ENCODE assay signal across 9 cellular contexts in genomic region chr10:94630017-94630688, GRCh38. TPM values are rescaled to one million over a fixed set of nuclear protein-coding genes. Genes with fewer than 3 reads are reported as not detected.
DNase-seq lines count a peak whose midpoint lies in the region; ATAC-seq, FAIRE-seq and TF ChIP-seq lines count a peak whose summit lies in the region.
"Had no signal": no experiment of that assay in that cellular context is flagged by ENCODE, and none has a peak within 500 bp of the region (broad histone marks: within the 10 kb centered on the region; RNA-seq: fewer than 3 reads in every experiment).

No MANE protein-coding gene starts in this region.

- H3K36me3 ChIP-seq in bronchial epithelial cell (ENCODE audit: control insufficient read depth, insufficient read depth, low read length) (no peaks in the 10 kb centered on the region), mucosa of descending colon (ENCODE audit: low read depth) (no peaks in the 10 kb centered on the region), uterus (no peaks in the 10 kb centered on the region)

- peaks cover 17% of the 10 kb centered on the region for H3K9me3 ChIP-seq in mucosa of descending colon
- no peaks in the 10 kb centered on the region for H3K9me3 ChIP-seq in uterus

- ATAC-seq in mucosa of descending colon = peak; percentile 49
- no peak for ATAC-seq in HG03571 (IDR thresholded peaks at IDR 0.05; ENCODE audit: unreplicated experiment)
- no peak for ATAC-seq in GM18502 (IDR thresholded peaks at IDR 0.05; ENCODE audit: poor library complexity, unreplicated experiment)

- TF ChIP-seq POLR2A in uterus (IDR thresholded peaks at IDR 0.05) = no peak

- TF ChIP-seq CTCF in GM12872 (IDR thresholded peaks at IDR 0.05; ENCODE audit: insufficient read depth, low read depth, low read length) = peak; percentile 49; the same call in 2 of the 3 replicates
- peak; percentile 30 for TF ChIP-seq CTCF in bronchial epithelial cell (IDR thresholded peaks at IDR 0.05; ENCODE audit: insufficient read depth, low read length, severe bottlenecking)
- no peak for TF ChIP-seq CTCF in mucosa of descending colon (IDR thresholded peaks at IDR 0.05)
- TF ChIP-seq CTCF in uterus (IDR thresholded peaks at IDR 0.05) = no peak

- no peak overlapping the region for H3K27ac ChIP-seq in uterus
- H3K27ac ChIP-seq: epithelial cell of prostate had no signal

- no peaks in the 10 kb centered on the region for H3K27me3 ChIP-seq in bronchial epithelial cell (ENCODE audit: control insufficient read depth, insufficient read depth, low read length)
- no peaks in the 10 kb centered on the region for H3K27me3 ChIP-seq in uterus

- H3K4me1 ChIP-seq in mucosa of descending colon (ENCODE audit: low read depth) (no peaks in the 10 kb centered on the region), uterus (no peaks in the 10 kb centered on the region)

- H3K4me3 ChIP-seq in bronchial epithelial cell (ENCODE audit: low read depth, low read length) (no peak overlapping the region), mucosa of descending colon (no peak overlapping the region), uterus (no peak overlapping the region)

- in situ Hi-C loops in ACHN (cut with HindIII; ENCODE audit: low pct_ligation_motif_present, low pct_unique_long_range_greater_than_20kb, low sequenced_read_pairs) = no loop called here

- intact Hi-C loops in mucosa of descending colon (cut with DNase I, micrococcal nuclease) (no loop called here), uterus (cut with DNase I; ENCODE audit: low total_unique reads) (no loop called here)

- peak; percentile 56 for DNase-seq in ACHN
- DNase-seq in NCI-H146 treated with DMSO at 0.1 percent for 48 hours (lab: John Stamatoyannopoulos, UW; ENCODE audit: unreplicated experiment) = peak; percentile 18
- DNase-seq in bronchial epithelial cell (ENCODE audit: low read depth) = peak; percentile 40
- DNase-seq in mucosa of descending colon = no peak
- no peak for DNase-seq in uterus

- FAIRE-seq in bronchial epithelial cell (lab: Jason Lieb, UNC) = no peak

RNA-seq across cellular contexts. Expression of gene CYP2C18, which starts 53.4 kb away (rescaled TPM):
- total RNA-seq in bronchial epithelial cell (1.1 and 20.9 TPM in 2 replicates), mucosa of descending colon (10 to 100 TPM in 1 of 3 donors, 1 to 10 TPM in 2; 5.2 to 15.0 (median 6.5) TPM), uterus (not detected)

Comparison
In these comparisons a context has a peak if more than half of its experiments do, and no peak if none do; other contexts are left out.
1. DNase-seq: peak in ACHN (single experiment), NCI-H146 treated with DMSO at 0.1 percent for 48 hours (single experiment) and bronchial epithelial cell (single experiment); none in mucosa of descending colon (0 of 3) and uterus (0 of 2).
2. CTCF ChIP-seq: peak in GM12872 (single experiment) and bronchial epithelial cell (single experiment); none in mucosa of descending colon (single experiment) and uterus (0 of 4).